Comparison of ENCODE assay signal across 11 cellular contexts in the genomic region with DNA sequence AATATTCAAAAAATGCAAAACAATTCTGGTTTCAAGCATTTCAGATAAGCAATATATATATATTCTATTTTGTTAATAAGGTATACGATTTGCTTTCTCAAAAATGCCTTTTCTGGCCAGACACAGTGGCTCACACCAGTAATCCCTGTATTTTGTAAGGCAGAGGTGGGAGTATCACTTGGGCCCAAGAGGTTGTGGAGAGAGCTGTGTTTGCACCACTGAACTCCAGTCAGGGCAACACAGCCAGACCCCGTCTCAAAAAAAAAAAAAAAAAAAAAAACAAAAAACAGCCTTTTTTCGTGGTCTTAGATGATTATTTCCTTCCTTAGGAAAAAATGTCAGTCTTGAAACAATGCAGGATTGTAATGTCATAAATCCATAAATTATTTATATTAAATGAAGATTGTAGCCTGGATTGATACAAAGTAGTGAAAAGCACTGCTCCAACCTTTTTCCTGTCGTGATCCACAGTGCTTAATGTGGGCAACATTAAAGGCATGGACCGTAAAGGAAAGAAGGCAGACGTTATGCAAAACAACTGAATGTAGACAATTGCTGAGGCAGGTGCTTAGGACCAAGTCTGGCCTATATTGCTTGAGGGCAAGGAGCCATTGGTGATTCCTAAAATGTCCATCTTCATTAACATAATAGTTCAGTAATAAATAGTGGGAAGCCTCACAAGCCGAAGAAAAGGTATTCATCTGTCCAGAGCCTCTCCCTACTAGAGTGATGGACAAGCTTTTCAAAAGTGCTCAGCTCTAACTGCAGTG. TPM values are rescaled to one million over a fixed set of nuclear protein-coding genes. Genes with fewer than 3 reads are reported as not detected.
DNase-seq lines count a peak whose midpoint lies in the region; ATAC-seq and TF ChIP-seq lines count a peak whose summit lies in the region.
"Had no signal": no experiment of that assay in that cellular context is flagged by ENCODE, and none has a peak within 500 bp of the region (broad histone marks: within the 10 kb centered on the region; RNA-seq: fewer than 3 reads in every experiment).

No MANE protein-coding gene starts in this region.

- POLR2A ChIA-PET in Caco-2 (lab: Charles Lee) = no interaction called here
- POLR2A ChIA-PET in HEK293 (lab: Yijun Ruan, JAX) = no interaction called here

- TF ChIP-seq POLR2A in body of pancreas (IDR thresholded peaks at IDR 0.05) = no peak

- H3K27ac ChIP-seq in HEK293 (ENCODE audit: extremely low read depth, low read depth, low read length) = no peak overlapping the region
- H3K27ac ChIP-seq in RWPE2 (ENCODE audit: poor library complexity, severe bottlenecking) = peak overlapping the region; percentile 91
- peak overlapping the region; percentile 8 for H3K27ac ChIP-seq in neutrophil
- no peak overlapping the region for H3K27ac ChIP-seq in body of pancreas

- 84 to 86% methylated on average over 7 of the region's 7 CpGs for WGBS in body of pancreas, 2 donors

- no peak overlapping the region for H3K4me3 ChIP-seq in Caco-2 (ENCODE audit: low read depth, low read length)
- H3K4me3 ChIP-seq in HEK293 (ENCODE audit: low read depth, low read length) = no peak overlapping the region
- H3K4me3 ChIP-seq in RWPE2 (ENCODE audit: severe bottlenecking) = no peak overlapping the region
- no peak overlapping the region for H3K4me3 ChIP-seq in neutrophil (ENCODE audit: low read depth in 1 of 2, low read length in 1 of 2)
- no peak overlapping the region for H3K4me3 ChIP-seq in MG63
- H3K4me3 ChIP-seq in body of pancreas = no peak overlapping the region

- H3K4me1 Mint-ChIP-seq in Caco-2 (ENCODE audit: low read depth, unreplicated experiment) = peaks cover 7% of the 10 kb centered on the region

- H3K27me3 ChIP-seq in Caco-2 (replicated peaks; ENCODE audit: control insufficient read depth, insufficient read depth, low read length) = no peaks in the 10 kb centered on the region
- H3K27me3 ChIP-seq in RWPE2 (ENCODE audit: insufficient read depth, poor library complexity, severe bottlenecking) = no peaks in the 10 kb centered on the region
- H3K27me3 ChIP-seq in neutrophil = no peaks in the 10 kb centered on the region
- no peaks in the 10 kb centered on the region for H3K27me3 ChIP-seq in MG63
- H3K27me3 ChIP-seq in body of pancreas = no peaks in the 10 kb centered on the region

- no peak overlapping the region for H3K4me3 Mint-ChIP-seq in Caco-2 (ENCODE audit: unreplicated experiment)
- H3K4me3 Mint-ChIP-seq: IgD-negative memory B cell had no signal

- H3K27me3 Mint-ChIP-seq in Caco-2 (ENCODE audit: insufficient read depth, unreplicated experiment) = no peaks in the 10 kb centered on the region
- H3K27me3 Mint-ChIP-seq: IgD-negative memory B cell had no signal

- CTCF ChIA-PET in Caco-2 (lab: Charles Lee) = interaction anchor here (1.2 kb wide), 1 partner anchor 37 kb away, joined by 6 read pairs; the partner anchor contains the start of gene RAD52
- CTCF ChIA-PET in HEK293 (lab: Yijun Ruan, JAX) = no interaction called here

- no peak overlapping the region for H3K27ac Mint-ChIP-seq in Caco-2 (ENCODE audit: unreplicated experiment)

- DNase-seq in Caco-2 = no peak
- DNase-seq in RWPE2 (ENCODE audit: low spot score) = no peak
- no peak for DNase-seq in MG63
- DNase-seq in DMS 273 treated with DMSO at 0.1 percent for 48 hours (lab: John Stamatoyannopoulos, UW) = no peak
- no peak for DNase-seq in body of pancreas
- DNase-seq: NCI-H187, NCI-H748 treated with DMSO at 0.1 percent for 48 hours had no signal

- no peak for TF ChIP-seq CTCF in Caco-2 (IDR thresholded peaks at IDR 0.05; ENCODE audit: insufficient read depth in 1 of 2, low read depth in 1 of 2, low read length in 1 of 2, severe bottlenecking in 1 of 2, unreplicated experiment in 1 of 2)
- no peak for TF ChIP-seq CTCF in HEK293 (tag by site-specific recombination; IDR thresholded peaks at IDR 0.05)
- no peak for TF ChIP-seq CTCF in RWPE2 (IDR thresholded peaks at IDR 0.05; ENCODE audit: poor library complexity, severe bottlenecking)
- TF ChIP-seq CTCF in neutrophil (IDR thresholded peaks at IDR 0.05) = no peak
- no peak for TF ChIP-seq CTCF in body of pancreas (IDR thresholded peaks at IDR 0.05)

- H3K36me3 Mint-ChIP-seq in Caco-2 (ENCODE audit: insufficient read depth, unreplicated experiment) = peaks cover 97% of the 10 kb centered on the region

- H3K9me3 Mint-ChIP-seq in Caco-2 (ENCODE audit: unreplicated experiment) = no peaks in the 10 kb centered on the region
- H3K9me3 Mint-ChIP-seq: IgD-negative memory B cell had no signal

- TSS peak; percentile 12 for BruUV-seq in Caco-2 (replicated peaks; lab: Mats Ljungman, UMichigan)

- no peak for ATAC-seq in RWPE2 (ENCODE audit: low read depth)
- no peak for ATAC-seq in body of pancreas
- ATAC-seq: Right ventricle myocardium inferior had no signal

- no peaks in the 10 kb centered on the region for H3K9me3 ChIP-seq in Caco-2
- H3K9me3 ChIP-seq in HEK293 (ENCODE audit: control insufficient read depth, insufficient read depth, low read depth, low read length) = no peaks in the 10 kb centered on the region
- no peaks in the 10 kb centered on the region for H3K9me3 ChIP-seq in RWPE2 (ENCODE audit: severe bottlenecking)
- H3K9me3 ChIP-seq in neutrophil = no peaks in the 10 kb centered on the region
- H3K9me3 ChIP-seq in MG63 = no peaks in the 10 kb centered on the region
- no peaks in the 10 kb centered on the region for H3K9me3 ChIP-seq in body of pancreas

- intact Hi-C loops in Caco-2 (cut with micrococcal nuclease; ENCODE audit: unreplicated experiment) = no loop called here
- intact Hi-C loops in body of pancreas (cut with DNase I) = no loop called here

- H3K36me3 ChIP-seq in Caco-2 (ENCODE audit: control insufficient read depth, insufficient read depth, low read length) (peaks cover 12% of the 10 kb centered on the region), HEK293 (ENCODE audit: control insufficient read depth in 2 of 2, insufficient read depth in 1 of 2, low read length in 2 of 2) (peaks cover 42 to 96% of the 10 kb centered on the region in 2 experiments), RWPE2 (ENCODE audit: low read depth) (peaks cover 96% of the 10 kb centered on the region), neutrophil (peaks cover 65% of the 10 kb centered on the region), MG63 (peaks cover 82% of the 10 kb centered on the region), body of pancreas (replicated peaks in 1 of 2; ENCODE audit: insufficient read depth in 1 of 2, low read depth in 2 of 2) (peaks cover 8 to 19% of the 10 kb centered on the region in 2 donors)

- H3K4me1 ChIP-seq in Caco-2 (no peaks in the 10 kb centered on the region), HEK293 (ENCODE audit: control insufficient read depth, insufficient read depth, low read length) (no peaks in the 10 kb centered on the region), RWPE2 (ENCODE audit: insufficient read depth, poor library complexity, severe bottlenecking) (peaks cover 23% of the 10 kb centered on the region), neutrophil (ENCODE audit: control insufficient read depth in 1 of 2, insufficient read depth in 1 of 2, low read depth in 1 of 2, low read length in 1 of 2) (peaks cover 4 to 27% of the 10 kb centered on the region in 2 experiments), body of pancreas (peaks cover 7% of the 10 kb centered on the region)

TF ChIP-seq in HEK293, 187 proteins besides CTCF, POLR2A, EP300 and RAD21:
- TF ChIP-seq ZSCAN30 (tag by site-specific recombination; IDR thresholded peaks at IDR 0.05) (no peak), ZNF121 (tag by site-specific recombination; IDR thresholded peaks at IDR 0.05) (peak; percentile 67)

RNA-seq across cellular contexts. Expression of gene RAD52, which starts 36.8 kb away (rescaled TPM):
- 53.8 and 53.9 TPM in 2 replicates for total RNA-seq in Caco-2 (2022)
- total RNA-seq in MG63 (2014; rRNA removed; shearing (Covaris generic); ENCODE audit: low replicate concordance) = 1.9 and 7.3 TPM in 2 replicates
- total RNA-seq in body of pancreas = 10 to 100 TPM; 10.5 to 13.5 TPM

Comparison
In these comparisons a context has a peak if more than half of its experiments do, and no peak if none do; other contexts are left out.
1. H3K27ac ChIP-seq: peak in RWPE2 (single experiment) and neutrophil (single experiment); none in HEK293 (single experiment) and body of pancreas (0 of 4).